8 cellular contexts compared by ENCODE assay signal in genomic region chr1:226691257-226691656, GRCh38.
DNase-seq lines count a peak whose midpoint lies in the region; ATAC-seq lines count a peak whose summit lies in the region.

No MANE protein-coding gene starts in this region.

- H3K27ac Mint-ChIP-seq in T-helper 1 cell treated with Interleukin-12 subunit alpha and Interleukin-12 subunit beta and Interleukin-4 antibody, amounts not matched to agents 30 μg/mL and 1 μg/mL, for 36 hours, result peak overlapping the region; percentile 93
- H3K27ac Mint-ChIP-seq in stimulated activated effector memory CD8-positive, alpha-beta T cell treated with anti-CD3 and anti-CD28 coated beads, Interleukin-12 subunit alpha, Interleukin-12 subunit beta, amount 100 ng/mL, for 72 hours, result peak overlapping the region; percentile 92

- intact Hi-C loops in head of caudate nucleus (cut with DNase I), result no loop called here

- peak overlapping the region; percentile 73 for H3K4me3 Mint-ChIP-seq in T-helper 1 cell treated with Interleukin-12 subunit alpha and Interleukin-12 subunit beta and Interleukin-4 antibody, amounts not matched to agents 30 μg/mL and 1 μg/mL, for 36 hours
- H3K4me3 Mint-ChIP-seq in stimulated activated effector memory CD8-positive, alpha-beta T cell treated with anti-CD3 and anti-CD28 coated beads, Interleukin-12 subunit alpha, Interleukin-12 subunit beta, amount 100 ng/mL, for 72 hours, result peak overlapping the region; percentile 62

- no peaks in the 10 kb centered on the region for H3K9me3 Mint-ChIP-seq in T-helper 1 cell treated with Interleukin-12 subunit alpha and Interleukin-12 subunit beta and Interleukin-4 antibody, amounts not matched to agents 30 μg/mL and 1 μg/mL, for 36 hours
- no peaks in the 10 kb centered on the region for H3K9me3 Mint-ChIP-seq in stimulated activated effector memory CD8-positive, alpha-beta T cell treated with anti-CD3 and anti-CD28 coated beads, Interleukin-12 subunit alpha, Interleukin-12 subunit beta, amount 100 ng/mL, for 72 hours

- H3K36me3 Mint-ChIP-seq in T-helper 1 cell treated with Interleukin-12 subunit alpha and Interleukin-12 subunit beta and Interleukin-4 antibody, amounts not matched to agents 30 μg/mL and 1 μg/mL, for 36 hours (ENCODE audit: low read depth), result peaks cover 22% of the 10 kb centered on the region
- H3K36me3 Mint-ChIP-seq in stimulated activated effector memory CD8-positive, alpha-beta T cell treated with anti-CD3 and anti-CD28 coated beads, Interleukin-12 subunit alpha, Interleukin-12 subunit beta, amount 100 ng/mL, for 72 hours, result peaks cover 52% of the 10 kb centered on the region

- no peaks in the 10 kb centered on the region for H3K27me3 Mint-ChIP-seq in T-helper 1 cell treated with Interleukin-12 subunit alpha and Interleukin-12 subunit beta and Interleukin-4 antibody, amounts not matched to agents 30 μg/mL and 1 μg/mL, for 36 hours (ENCODE audit: low read depth)

- H3K4me1 Mint-ChIP-seq in T-helper 1 cell treated with Interleukin-12 subunit alpha and Interleukin-12 subunit beta and Interleukin-4 antibody, amounts not matched to agents 30 μg/mL and 1 μg/mL, for 36 hours (ENCODE audit: low read depth), result peaks cover 73% of the 10 kb centered on the region
- H3K4me1 Mint-ChIP-seq in stimulated activated effector memory CD8-positive, alpha-beta T cell treated with anti-CD3 and anti-CD28 coated beads, Interleukin-12 subunit alpha, Interleukin-12 subunit beta, amount 100 ng/mL, for 72 hours, result peaks cover 76% of the 10 kb centered on the region

- ATAC-seq in GM21723 (IDR thresholded peaks at IDR 0.05; ENCODE audit: unreplicated experiment), result peak; percentile 71
- peak; percentile 77 for ATAC-seq in stimulated activated effector memory CD8-positive, alpha-beta T cell treated with anti-CD3 and anti-CD28 coated beads, Interleukin-12 subunit alpha, Interleukin-12 subunit beta, amount 100 ng/mL, for 72 hours
- no peak for ATAC-seq in GM18861 (IDR thresholded peaks at IDR 0.05; ENCODE audit: unreplicated experiment)
- ATAC-seq in GM18867 (IDR thresholded peaks at IDR 0.05; ENCODE audit: unreplicated experiment), result no peak

- DNase-seq in effector CD4-positive, alpha-beta T cell, result peak; percentile 72
- no peak for DNase-seq in stimulated activated effector memory CD8-positive, alpha-beta T cell treated with anti-CD3 and anti-CD28 coated beads, Interleukin-12 subunit alpha, Interleukin-12 subunit beta, amount 100 ng/mL, for 72 hours (ENCODE audit: low spot score in 2 of 2)
- no peak for DNase-seq in SKM-1 (lab: John Stamatoyannopoulos, UW; ENCODE audit: unreplicated experiment)
- no peak for DNase-seq in head of caudate nucleus

Comparison
In these comparisons a context has a peak if more than half of its experiments do, and no peak if none do; other contexts are left out.
1. ATAC-seq: peak in GM21723 (single experiment) and stimulated activated effector memory CD8-positive, alpha-beta T cell treated with anti-CD3 and anti-CD28 coated beads, Interleukin-12 subunit alpha, Interleukin-12 subunit beta, amount 100 ng/mL, for 72 hours (single experiment); none in GM18861 (single experiment) and GM18867 (single experiment).